1 cellular context compared by ENCODE assay signal in the genomic region with DNA sequence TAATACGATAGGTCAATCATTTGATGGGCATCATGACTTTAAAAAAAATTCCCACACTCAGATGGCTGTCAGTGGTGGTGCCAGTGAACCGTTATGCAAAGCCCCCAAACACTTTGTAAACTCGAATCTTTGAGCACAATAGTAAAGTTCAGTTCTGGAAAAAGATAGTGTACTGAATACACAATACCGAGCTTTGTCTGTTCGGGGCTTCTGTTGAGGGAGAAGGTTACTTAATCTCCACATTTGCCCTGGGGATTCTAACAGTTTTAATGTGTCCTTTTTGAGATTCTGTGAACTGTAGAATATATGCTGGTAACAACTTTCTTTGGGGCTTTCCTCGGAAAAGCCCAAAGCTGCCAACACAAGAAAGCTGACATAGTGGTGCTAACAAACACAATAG.
TF ChIP-seq lines count a peak whose summit lies in the region.

No MANE protein-coding gene starts in this region.

TF ChIP-seq in H1, 55 proteins besides CTCF, POLR2A, EP300 and RAD21:
- no peak for TF ChIP-seq ASH2L (IDR thresholded peaks at IDR 0.05; ENCODE audit: low read length)
- TF ChIP-seq SIRT6 (IDR thresholded peaks at IDR 0.05; ENCODE audit: low read length): no peak
- no peak for TF ChIP-seq NRF1 (IDR thresholded peaks at IDR 0.05; ENCODE audit: low read depth, low read length)
- no peak for TF ChIP-seq RBBP5 (IDR thresholded peaks at IDR 0.05; ENCODE audit: borderline replicate concordance, low read depth, low read length)
- no peak for TF ChIP-seq SIN3A (conservative IDR thresholded peaks at IDR 0.05 in 1 of 2, IDR thresholded peaks at IDR 0.05 in 1 of 2; ENCODE audit: low read depth in 1 of 2, low read length in 2 of 2)
- no peak for TF ChIP-seq CEBPB (IDR thresholded peaks at IDR 0.05; ENCODE audit: low read depth, low read length)
- no peak for TF ChIP-seq EZH2 (IDR thresholded peaks at IDR 0.05; ENCODE audit: low read depth, low read length, severe bottlenecking)
- TF ChIP-seq RNF2 (IDR thresholded peaks at IDR 0.05; ENCODE audit: borderline replicate concordance, low read depth, low read length, missing control alignments, poor library complexity, severe bottlenecking): no peak
- no peak for TF ChIP-seq PHF8 (conservative IDR thresholded peaks at IDR 0.05; ENCODE audit: low read depth, low read length)
- no peak for TF ChIP-seq SRF (IDR thresholded peaks at IDR 0.05; ENCODE audit: low read depth, low read length)
- TF ChIP-seq, protein P1, sequence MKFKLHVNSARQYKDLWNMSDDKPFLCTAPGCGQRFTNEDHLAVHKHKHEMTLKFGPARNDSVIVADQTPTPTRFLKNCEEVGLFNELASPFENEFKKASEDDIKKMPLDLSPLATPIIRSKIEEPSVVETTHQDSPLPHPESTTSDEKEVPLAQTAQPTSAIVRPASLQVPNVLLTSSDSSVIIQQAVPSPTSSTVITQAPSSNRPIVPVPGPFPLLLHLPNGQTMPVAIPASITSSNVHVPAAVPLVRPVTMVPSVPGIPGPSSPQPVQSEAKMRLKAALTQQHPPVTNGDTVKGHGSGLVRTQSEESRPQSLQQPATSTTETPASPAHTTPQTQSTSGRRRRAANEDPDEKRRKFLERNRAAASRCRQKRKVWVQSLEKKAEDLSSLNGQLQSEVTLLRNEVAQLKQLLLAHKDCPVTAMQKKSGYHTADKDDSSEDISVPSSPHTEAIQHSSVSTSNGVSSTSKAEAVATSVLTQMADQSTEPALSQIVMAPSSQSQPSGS (IDR thresholded peaks at IDR 0.05; ENCODE audit: low read length): no peak
- TF ChIP-seq KDM4A (IDR thresholded peaks at IDR 0.05; ENCODE audit: low read depth, low read length, severe bottlenecking): no peak
- no peak for TF ChIP-seq SP2 (IDR thresholded peaks at IDR 0.05; ENCODE audit: low read length)
- no peak for TF ChIP-seq RXRA (IDR thresholded peaks at IDR 0.05; ENCODE audit: insufficient read depth, low read depth, low read length)
- TF ChIP-seq TCF12 (IDR thresholded peaks at IDR 0.05; ENCODE audit: low read depth, low read length): no peak
- no peak for TF ChIP-seq CHD1 (IDR thresholded peaks at IDR 0.05; ENCODE audit: low read depth, low read length)
- no peak for TF ChIP-seq JUND (IDR thresholded peaks at IDR 0.05; ENCODE audit: low read length)
TF ChIP-seq in H1: peak in this region for 0.
